ENCODE assay signal across 1 cellular context in genomic region chr10:98433881-98434732, GRCh38.
A peak's percentile ranks its signal among the peaks of the same experiment; 100 is the strongest.
TF ChIP-seq lines count a peak whose summit lies in the region.

No MANE protein-coding gene starts in this region.

TF ChIP-seq in IMR-90, 13 proteins besides CTCF, POLR2A, EP300 and RAD21:
- TF ChIP-seq BHLHE40 (IDR thresholded peaks at IDR 0.05; ENCODE audit: low read depth, low read length) (0 out of 2 replicates have a peak, but pooled peaks have one; percentile 29), NFE2L2 (IDR thresholded peaks at IDR 0.05; ENCODE audit: low read depth, low read length) (no peak), FOS (IDR thresholded peaks at IDR 0.05; ENCODE audit: low read depth, low read length) (peak; percentile 70), MXI1 (IDR thresholded peaks at IDR 0.05; ENCODE audit: borderline replicate concordance, low read depth, low read length) (no peak), RCOR1 (IDR thresholded peaks at IDR 0.05; ENCODE audit: insufficient replicate concordance, low read length) (peak; percentile 97), CHD1 (IDR thresholded peaks at IDR 0.05; ENCODE audit: low read depth, low read length) (no peak), CEBPB (IDR thresholded peaks at IDR 0.05; ENCODE audit: low read depth, low read length) (0 out of 2 replicates have a peak, but pooled peaks have one; percentile 8), MAFK (IDR thresholded peaks at IDR 0.05; ENCODE audit: low read depth, low read length) (no peak), SMC3 (IDR thresholded peaks at IDR 0.05; ENCODE audit: low read depth, low read length) (no peak)
- TF ChIP-seq, protein P1, sequence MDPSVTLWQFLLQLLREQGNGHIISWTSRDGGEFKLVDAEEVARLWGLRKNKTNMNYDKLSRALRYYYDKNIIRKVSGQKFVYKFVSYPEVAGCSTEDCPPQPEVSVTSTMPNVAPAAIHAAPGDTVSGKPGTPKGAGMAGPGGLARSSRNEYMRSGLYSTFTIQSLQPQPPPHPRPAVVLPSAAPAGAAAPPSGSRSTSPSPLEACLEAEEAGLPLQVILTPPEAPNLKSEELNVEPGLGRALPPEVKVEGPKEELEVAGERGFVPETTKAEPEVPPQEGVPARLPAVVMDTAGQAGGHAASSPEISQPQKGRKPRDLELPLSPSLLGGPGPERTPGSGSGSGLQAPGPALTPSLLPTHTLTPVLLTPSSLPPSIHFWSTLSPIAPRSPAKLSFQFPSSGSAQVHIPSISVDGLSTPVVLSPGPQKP (IDR thresholded peaks at IDR 0.05; ENCODE audit: borderline replicate concordance, low read depth, low read length) = no peak
- TF ChIP-seq, protein P2, sequence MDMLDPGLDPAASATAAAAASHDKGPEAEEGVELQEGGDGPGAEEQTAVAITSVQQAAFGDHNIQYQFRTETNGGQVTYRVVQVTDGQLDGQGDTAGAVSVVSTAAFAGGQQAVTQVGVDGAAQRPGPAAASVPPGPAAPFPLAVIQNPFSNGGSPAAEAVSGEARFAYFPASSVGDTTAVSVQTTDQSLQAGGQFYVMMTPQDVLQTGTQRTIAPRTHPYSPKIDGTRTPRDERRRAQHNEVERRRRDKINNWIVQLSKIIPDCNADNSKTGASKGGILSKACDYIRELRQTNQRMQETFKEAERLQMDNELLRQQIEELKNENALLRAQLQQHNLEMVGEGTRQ (IDR thresholded peaks at IDR 0.05; ENCODE audit: low read depth, low read length) = no peak
TF ChIP-seq in IMR-90: peak in this region for 4.
